Comparison of ENCODE assay signal across 8 cellular contexts in the genomic region with DNA sequence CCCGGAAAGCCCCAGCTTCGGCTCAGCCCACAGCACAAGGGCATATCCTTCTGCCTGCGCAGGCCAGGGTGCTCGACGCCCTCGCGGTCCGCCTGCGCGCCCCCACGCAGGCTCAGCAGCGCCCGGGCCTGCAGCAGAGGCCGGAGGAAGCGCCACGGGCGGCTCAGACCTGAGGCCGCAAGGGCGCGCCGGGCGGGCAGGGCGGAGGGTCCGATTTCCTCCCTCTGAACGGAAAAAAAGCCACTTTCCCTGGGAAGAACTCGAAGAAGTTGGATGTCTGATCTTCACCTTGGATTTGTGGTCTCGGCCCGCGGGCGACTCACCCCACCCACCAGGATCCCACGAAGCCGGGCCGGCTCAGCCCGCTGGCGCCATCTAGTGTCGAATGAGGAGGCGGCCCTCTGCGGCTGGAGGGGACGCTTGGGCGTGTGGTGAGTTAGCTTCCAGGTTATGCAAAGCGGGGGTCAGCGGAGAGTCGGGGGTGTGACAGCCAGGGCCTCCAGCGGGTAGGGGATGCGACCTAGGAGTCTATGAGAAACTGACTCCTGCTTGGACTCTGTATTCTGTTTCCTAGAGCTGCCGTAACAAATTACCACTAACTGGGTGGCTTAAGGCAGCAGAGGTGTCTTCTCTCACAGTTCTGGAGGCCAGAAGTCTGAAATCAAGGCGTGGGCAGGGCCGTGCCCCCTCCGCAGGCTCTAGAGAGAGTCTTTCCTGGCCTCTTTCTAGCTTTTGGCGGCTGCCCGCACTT. TPM values are rescaled to one million over a fixed set of nuclear protein-coding genes. Genes with fewer than 3 reads are reported as not detected.
DNase-seq lines count a peak whose midpoint lies in the region; ATAC-seq, FAIRE-seq and TF ChIP-seq lines count a peak whose summit lies in the region.

No MANE protein-coding gene starts in this region.

- ATAC-seq in HG03025 (IDR thresholded peaks at IDR 0.05; ENCODE audit: low FRiP score, unreplicated experiment) (peak; percentile 78), left lobe of liver (peak; percentile 92)

- TF ChIP-seq POLR2A in GM12892 (IDR thresholded peaks at IDR 0.05; ENCODE audit: low read depth, low read length): no peak

- H3K27ac ChIP-seq in 22Rv1: no peak overlapping the region
- H3K27ac ChIP-seq in cingulate gyrus (ENCODE audit: low read depth, low read length): peak overlapping the region; percentile 49

- TF ChIP-seq CTCF in 22Rv1 (IDR thresholded peaks at IDR 0.05): peak; percentile 97

- peak; percentile 96 for FAIRE-seq in GM12892 (lab: Jason Lieb, UNC)

- DNase-seq in GM12892 (ENCODE audit: insufficient read length) (peak; percentile 79), NCI-H2196 (lab: John Stamatoyannopoulos, UW; ENCODE audit: unreplicated experiment) (peak; percentile 84), left lobe of liver (ENCODE audit: low spot score) (peak; percentile 83)
- DNase-seq in activated CD4-positive, alpha-beta T cell treated with anti-CD3 and anti-CD28 coated beads for 48 hours: peak; percentile 88
- DNase-seq in stimulated activated CD4-positive, alpha-beta T cell treated with anti-CD3 and anti-CD28 coated beads, Interleukin-2, amount 100 ng/mL, for 24 hours: peak; percentile 87 to 89

RNA-seq across cellular contexts. Expression of a gene that starts 40.0 kb away (rescaled TPM):
- 342 TPM for polyA plus RNA-seq in GM12892 (2012; ENCODE audit: missing spikeins)
- total RNA-seq in left lobe of liver: 160 TPM
